ENCODE assay signal across 19 cellular contexts in the genomic region with DNA sequence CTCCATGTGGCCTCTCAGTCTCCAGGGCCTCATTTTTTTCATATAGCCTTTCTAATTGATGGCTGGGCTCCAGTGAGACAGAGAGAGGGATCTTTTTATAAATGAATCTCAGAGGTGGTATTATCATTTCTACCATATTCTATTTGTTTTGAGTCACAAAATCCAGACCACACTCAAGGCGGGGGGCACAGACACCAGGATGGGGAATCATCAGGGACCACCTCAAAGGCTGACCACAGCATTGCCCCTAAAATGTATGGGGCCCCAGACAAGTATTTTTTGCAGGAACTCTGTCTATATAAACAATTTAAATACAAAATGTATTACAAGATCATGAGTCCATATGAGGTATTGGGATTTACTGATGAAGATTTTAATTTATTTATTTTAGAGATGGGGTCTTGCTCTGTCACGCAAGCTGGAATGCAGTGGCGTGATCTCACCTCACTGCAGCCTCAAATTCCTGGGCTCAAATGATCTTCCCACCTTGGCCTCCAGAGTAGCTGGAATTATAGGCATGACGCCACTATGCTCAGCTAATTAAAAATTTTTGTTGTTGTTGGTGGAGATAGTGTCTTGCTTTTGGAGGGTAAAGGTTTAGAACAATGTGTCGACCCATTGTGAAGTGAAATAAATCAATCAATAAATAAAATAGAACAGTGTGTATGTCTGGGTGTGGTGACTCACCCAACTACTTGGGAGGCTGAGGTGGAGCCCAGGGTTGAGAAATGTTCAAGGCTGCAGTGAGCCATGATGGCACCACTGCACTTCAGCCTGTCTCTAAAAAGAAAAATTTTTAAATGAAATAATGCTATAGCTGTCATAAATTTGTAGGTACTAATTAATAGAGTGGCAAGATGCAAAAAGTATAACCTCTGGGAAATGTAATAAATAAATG. TPM values are rescaled to one million over a fixed set of nuclear protein-coding genes. Genes with fewer than 3 reads are reported as not detected.
DNase-seq lines count a peak whose midpoint lies in the region; ATAC-seq, FAIRE-seq and TF ChIP-seq lines count a peak whose summit lies in the region.
"Had no signal": no experiment of that assay in that cellular context is flagged by ENCODE, and none has a peak within 500 bp of the region (broad histone marks: within the 10 kb centered on the region; RNA-seq: fewer than 3 reads in every experiment).

No MANE protein-coding gene starts in this region.

- no peak overlapping the region for H3K27ac ChIP-seq in mammary epithelial cell (ENCODE audit: insufficient read depth, low read depth, low read length)
- no peak overlapping the region for H3K27ac ChIP-seq in PC-3 (ENCODE audit: low read length)
- no peak overlapping the region for H3K27ac ChIP-seq in small intestine (ENCODE audit: low read depth in 1 of 2, low read length in 1 of 2)
- H3K27ac ChIP-seq: 22Rv1; BLaER1 treated with 17β-estradiol and CSF1 and Interleukin-3, amounts not matched to agents 10 nM and 100 nM; PC-9 had no signal

- H4K20me1 ChIP-seq in mammary epithelial cell (ENCODE audit: insufficient read depth, low read length) (no peaks in the 10 kb centered on the region), PC-3 (ENCODE audit: low read length) (no peaks in the 10 kb centered on the region)
- H4K20me1 ChIP-seq: BLaER1 treated with 17β-estradiol and CSF1 and Interleukin-3, amounts not matched to agents 10 nM and 100 nM had no signal

- dilution Hi-C loops in mammary epithelial cell (cut with HindIII; ENCODE audit: low sequenced_read_pairs) = no loop called here

- H3K4me3 Mint-ChIP-seq in MCF 10A (ENCODE audit: unreplicated experiment) (no peak overlapping the region), T-cell (no peak overlapping the region)
- H3K4me3 Mint-ChIP-seq: CD8-positive, alpha-beta memory T cell; HFFc6 had no signal

- BruUV-seq in MCF 10A (replicated peaks; lab: Mats Ljungman, UMichigan) (no TSS peak), mammary epithelial cell (replicated peaks; lab: Mats Ljungman, UMichigan) (no TSS peak), PC-3 (replicated peaks; lab: Mats Ljungman, UMichigan) (no TSS peak)

- WGBS in mammary epithelial cell (ENCODE audit: low coverage, missing lambda C conversion rate) = 86% methylated on average over 5 of the region's 5 CpGs
- WGBS in small intestine, 3 donors = 70 to 79% (median 77%) methylated on average over 5 of the region's 5 CpGs

- H3K4me1 Mint-ChIP-seq in MCF 10A (ENCODE audit: insufficient read depth, unreplicated experiment) (no peaks in the 10 kb centered on the region), T-cell (peaks cover 0 to 7% (median 5%) of the 10 kb centered on the region in 3 donors)

- no peaks in the 10 kb centered on the region for H3K27me3 ChIP-seq in mammary epithelial cell (ENCODE audit: insufficient read depth, low read length)
- no peaks in the 10 kb centered on the region for H3K27me3 ChIP-seq in PC-3 (ENCODE audit: low read length)
- H3K27me3 ChIP-seq in small intestine (ENCODE audit: control insufficient read depth in 2 of 2, insufficient read depth in 2 of 2, low read length in 2 of 2) = no peaks in the 10 kb centered on the region

- H3K4me2 ChIP-seq in mammary epithelial cell (ENCODE audit: insufficient read depth, low read depth, low read length) (no peak overlapping the region), PC-3 (ENCODE audit: low read length) (no peak overlapping the region)
- H3K4me2 ChIP-seq: BLaER1 treated with 17β-estradiol and CSF1 and Interleukin-3, amounts not matched to agents 10 nM and 100 nM; PC-9 had no signal

- H3K9me3 ChIP-seq in mammary epithelial cell (replicated peaks; ENCODE audit: insufficient read depth, low read length) (no peaks in the 10 kb centered on the region), PC-3 (ENCODE audit: low read length) (no peaks in the 10 kb centered on the region), small intestine (ENCODE audit: control insufficient read depth, low read depth) (no peaks in the 10 kb centered on the region)
- H3K9me3 ChIP-seq: BLaER1 treated with 17β-estradiol and CSF1 and Interleukin-3, amounts not matched to agents 10 nM and 100 nM had no signal

- DNase-seq in MCF 10A (ENCODE audit: unreplicated experiment) = peak; percentile 39
- DNase-seq in mammary epithelial cell = no peak
- peak; percentile 6 for DNase-seq in PC-3
- peak; percentile 41 for DNase-seq in epithelial cell of esophagus (ENCODE audit: low read depth)
- DNase-seq in small intestine = peak; percentile 1
- no peak for DNase-seq in 8988T
- DNase-seq in T-cell = no peak
- DNase-seq: CD8-positive, alpha-beta memory T cell; DND-41; HFFc6; NCI-H1436 treated with DMSO at 0.1 percent for 48 hours; NCI-H2029 treated with DMSO at 0.1 percent for 48 hours; NCI-H2171 treated with DMSO at 0.1 percent for 48 hours; NCI-H510A; NCI-H82; PC-9 had no signal

- no peaks in the 10 kb centered on the region for H3F3A ChIP-seq in PC-3 (ENCODE audit: low read length, unreplicated experiment)

- POLR2A ChIA-PET in MCF 10A (lab: Yijun Ruan, JAX) = interaction anchor here (1.0 kb wide), 1 partner anchor 11 kb away, joined by 4 read pairs; no protein-coding TSS in a partner anchor
- POLR2A ChIA-PET in PC-3 (lab: Charles Lee; ENCODE audit: unreplicated experiment) = no interaction called here
- POLR2A ChIA-PET in T-cell (lab: Charles Lee) = no interaction called here

- H2AFZ ChIP-seq in mammary epithelial cell (ENCODE audit: low read depth, low read length) (no peak overlapping the region), PC-3 (ENCODE audit: low read length) (no peak overlapping the region)
- H2AFZ ChIP-seq: PC-9 had no signal

- H3K27ac Mint-ChIP-seq in MCF 10A (ENCODE audit: low read depth, unreplicated experiment) = no peak overlapping the region
- no peak overlapping the region for H3K27ac Mint-ChIP-seq in T-cell
- H3K27ac Mint-ChIP-seq: HFFc6 had no signal

- H3K27me3 Mint-ChIP-seq in MCF 10A (ENCODE audit: insufficient read depth, unreplicated experiment) = no peaks in the 10 kb centered on the region
- H3K27me3 Mint-ChIP-seq in T-cell = no peaks in the 10 kb centered on the region
- H3K27me3 Mint-ChIP-seq: CD8-positive, alpha-beta memory T cell had no signal

- no peak overlapping the region for H3K9ac ChIP-seq in mammary epithelial cell (ENCODE audit: insufficient read depth, low read length)
- no peak overlapping the region for H3K9ac ChIP-seq in PC-3 (ENCODE audit: low read length)
- H3K9ac ChIP-seq: BLaER1 treated with 17β-estradiol and CSF1 and Interleukin-3, amounts not matched to agents 10 nM and 100 nM had no signal

- FAIRE-seq in small intestine (lab: Jason Lieb, UNC) = no peak

- in situ Hi-C loops in mammary epithelial cell (cut with MboI; ENCODE audit: low sequenced_read_pairs in 2 of 2) = no loop called here

- H3K4me3 ChIP-seq in mammary epithelial cell (replicated peaks in 1 of 3; ENCODE audit: insufficient read depth in 1 of 3, low read depth in 2 of 3, low read length in 3 of 3) = no peak overlapping the region
- H3K4me3 ChIP-seq in PC-3 (ENCODE audit: low read length) = no peak overlapping the region
- H3K4me3 ChIP-seq in epithelial cell of esophagus (ENCODE audit: low read length) = no peak overlapping the region
- H3K4me3 ChIP-seq in small intestine (ENCODE audit: low read depth in 1 of 2, low read length in 2 of 2) = no peak overlapping the region
- H3K4me3 ChIP-seq: BLaER1 treated with 17β-estradiol and CSF1 and Interleukin-3, amounts not matched to agents 10 nM and 100 nM; PC-9 had no signal

- intact Hi-C loops in MCF 10A (cut with micrococcal nuclease) = no loop called here
- intact Hi-C loops in mammary epithelial cell (cut with micrococcal nuclease) = no loop called here
- intact Hi-C loops in PC-3 (cut with micrococcal nuclease) = no loop called here

- H3K9me3 Mint-ChIP-seq in MCF 10A (ENCODE audit: unreplicated experiment) (no peaks in the 10 kb centered on the region), T-cell (no peaks in the 10 kb centered on the region)
- H3K9me3 Mint-ChIP-seq: CD8-positive, alpha-beta memory T cell; HFFc6 had no signal

- no peaks in the 10 kb centered on the region for H3K9me2 ChIP-seq in PC-3 (replicated peaks; ENCODE audit: low read length)

- ATAC-seq in PC-3 (no peak), GM21717 (IDR thresholded peaks at IDR 0.05; ENCODE audit: unreplicated experiment) (no peak), T-cell (replicated peaks in 1 of 4) (no peak)

- H3K36me3 ChIP-seq in mammary epithelial cell (ENCODE audit: insufficient read depth, low read length) (no peaks in the 10 kb centered on the region), PC-3 (ENCODE audit: low read depth, low read length) (no peaks in the 10 kb centered on the region), small intestine (ENCODE audit: control insufficient read depth in 2 of 2, insufficient read depth in 2 of 2, low read length in 2 of 2) (no peaks in the 10 kb centered on the region)
- H3K36me3 ChIP-seq: BLaER1 treated with 17β-estradiol and CSF1 and Interleukin-3, amounts not matched to agents 10 nM and 100 nM had no signal

- H3K79me2 ChIP-seq in mammary epithelial cell (ENCODE audit: insufficient read depth, low read length) = no peaks in the 10 kb centered on the region
- H3K79me2 ChIP-seq in PC-3 (ENCODE audit: low read length) = no peaks in the 10 kb centered on the region

- no peak for TF ChIP-seq CTCF in MCF 10A (IDR thresholded peaks at IDR 0.05; ENCODE audit: unreplicated experiment)
- no peak for TF ChIP-seq CTCF in mammary epithelial cell (conservative IDR thresholded peaks at IDR 0.05 in 1 of 2, IDR thresholded peaks at IDR 0.05 in 1 of 2; ENCODE audit: extremely low read depth in 1 of 2, insufficient read depth in 1 of 2, low read depth in 1 of 2, low read length in 2 of 2)
- TF ChIP-seq CTCF in PC-3 (conservative IDR thresholded peaks at IDR 0.05; ENCODE audit: low read depth, low read length) = no peak
- no peak for TF ChIP-seq CTCF in epithelial cell of esophagus (IDR thresholded peaks at IDR 0.05; ENCODE audit: insufficient read depth, low read depth, low read length, missing control alignments)

- CTCF ChIA-PET in MCF 10A (lab: Yijun Ruan, JAX) = interaction anchor here (0.8 to 1.5 kb wide), 2 partner anchors 10 to 1250 kb away, joined by 3 read pairs; no protein-coding TSS in a partner anchor
- CTCF ChIA-PET in mammary epithelial cell (lab: Charles Lee; ENCODE audit: low non-redundant PET) = no interaction called here
- CTCF ChIA-PET in PC-3 (lab: Charles Lee) = no interaction called here
- CTCF ChIA-PET in T-cell (lab: Charles Lee) = no interaction called here

- H3K4me1 ChIP-seq in mammary epithelial cell (ENCODE audit: insufficient read depth, low read length) = no peaks in the 10 kb centered on the region
- H3K4me1 ChIP-seq in PC-3 (ENCODE audit: insufficient read depth, low read length) = peaks cover 2% of the 10 kb centered on the region
- no peaks in the 10 kb centered on the region for H3K4me1 ChIP-seq in small intestine (ENCODE audit: control insufficient read depth in 2 of 2, insufficient read depth in 1 of 2, low read depth in 1 of 2, low read length in 1 of 2)

- no peaks in the 10 kb centered on the region for H3K36me3 Mint-ChIP-seq in MCF 10A (ENCODE audit: insufficient read depth, unreplicated experiment)
- no peaks in the 10 kb centered on the region for H3K36me3 Mint-ChIP-seq in T-cell
- H3K36me3 Mint-ChIP-seq: CD8-positive, alpha-beta memory T cell had no signal

RNA-seq across cellular contexts. Expression of a gene that starts 29.4 kb away (rescaled TPM):
- total RNA-seq in MCF 10A (2022) (134 and 138 TPM in 2 replicates), mammary epithelial cell (10 to 100 TPM; 80.7 to 84.8 TPM), PC-3 (2014; rRNA removed) (93.3 and 106 TPM in 2 replicates), T-cell (10 to 100 TPM; 39.0 to 65.9 (median 59.3) TPM)
- polyA plus RNA-seq in mammary epithelial cell (82.4 TPM), small intestine (100 to 1,000 TPM; 107 to 326 (median 318) TPM)
- polyA minus RNA-seq in mammary epithelial cell = 163 TPM

RNA-seq across cellular contexts. Expression of a gene that starts 52.4 kb away (rescaled TPM):
- total RNA-seq in MCF 10A (2022) (318 and 354 TPM in 2 replicates), mammary epithelial cell (100 to 1,000 TPM; 246 to 289 TPM), PC-3 (2014; rRNA removed) (375 and 389 TPM in 2 replicates), T-cell (100 to 1,000 TPM; 212 to 345 (median 222) TPM)
- polyA plus RNA-seq in mammary epithelial cell (212 TPM), small intestine (100 to 1,000 TPM in 2 of 3 donors, 10 to 100 TPM in 1; 87.9 to 186 (median 160) TPM)
- 215 TPM for polyA minus RNA-seq in mammary epithelial cell

RNA-seq across cellular contexts. Expression of a gene that starts 56.9 kb away (rescaled TPM):
- total RNA-seq in MCF 10A (2022) (0.37 and 0.96 TPM in 2 replicates), mammary epithelial cell (under 1 TPM in 1 of 2 donors, not detected in 1; 0.16 TPM), PC-3 (2014; rRNA removed) (0.66 TPM in 1 of 2 replicates, not detected in the other), T-cell (100 to 1,000 TPM in 3 of 5 donors, 10 to 100 TPM in 2; 92.0 to 118 (median 103) TPM)
- polyA plus RNA-seq in mammary epithelial cell (0.03 TPM), small intestine (1 to 10 TPM; 1.1 to 4.9 (median 4.7) TPM)
- polyA minus RNA-seq in mammary epithelial cell = not detected

Comparison
In these comparisons a context has a peak if more than half of its experiments do, and no peak if none do; other contexts are left out.
1. DNase-seq: peak in MCF 10A (single experiment), PC-3 (single experiment), epithelial cell of esophagus (single experiment) and small intestine (single experiment); none in mammary epithelial cell (single experiment), 8988T (single experiment) and T-cell (0 of 34).
2. RNA of a gene that starts 56.9 kb away (total RNA-seq): 92.0 to 118 TPM in T-cell; 0.66 TPM in PC-3, 0.37 to 0.96 TPM in MCF 10A and 0.16 TPM in mammary epithelial cell; every median in the first group is over 10 times any median in the second.